In genomic region chr11:67709806-67710205, GRCh38 we compare ENCODE assay signal across 5 cellular contexts. TPM values are rescaled to one million over a fixed set of nuclear protein-coding genes. Genes with fewer than 3 reads are reported as not detected.
"Had no signal": no experiment of that assay in that cellular context is flagged by ENCODE, and none has a peak within 500 bp of the region (broad histone marks: within the 10 kb centered on the region; RNA-seq: fewer than 3 reads in every experiment).

No MANE protein-coding gene starts in this region.

RNA-seq across cellular contexts. Expression of gene ALDH3B2, which starts 35.4 kb away (rescaled TPM):
- total RNA-seq: HepG2, HT-29, HT1080, IMR-90, K562 had no signal

RNA-seq across cellular contexts. Expression of gene ACY3, which starts 59.3 kb away (rescaled TPM):
- total RNA-seq: HT1080, IMR-90, K562 had no signal
